In genomic region chr16:84303023-84303422, GRCh38 we compare ENCODE assay signal across 15 cellular contexts. TPM values are rescaled to one million over a fixed set of nuclear protein-coding genes. Genes with fewer than 3 reads are reported as not detected.
DNase-seq lines count a peak whose midpoint lies in the region; ATAC-seq and TF ChIP-seq lines count a peak whose summit lies in the region.
"Had no signal": no experiment of that assay in that cellular context is flagged by ENCODE, and none has a peak within 500 bp of the region (broad histone marks: within the 10 kb centered on the region; RNA-seq: fewer than 3 reads in every experiment).

No MANE protein-coding gene starts in this region.

- H3K4me1 ChIP-seq in mesenchymal stem cell (ENCODE audit: control insufficient read depth, insufficient read depth, low read depth, low read length) (no peaks in the 10 kb centered on the region), testis (peaks cover 7% of the 10 kb centered on the region)

- H3K27me3 ChIP-seq in mesenchymal stem cell (ENCODE audit: control insufficient read depth in 1 of 2, insufficient read depth in 1 of 2, low read length in 2 of 2) (peaks cover 81 to 89% of the 10 kb centered on the region in 2 experiments), testis (no peaks in the 10 kb centered on the region)

- peak overlapping the region; percentile 91 to 93 for H3K27ac ChIP-seq in coronary artery
- no peak overlapping the region for H3K27ac ChIP-seq in mesenchymal stem cell (ENCODE audit: low read length, poor library complexity, severe bottlenecking)
- peak overlapping the region; percentile 64 to 79 for H3K27ac ChIP-seq in testis

- no peaks in the 10 kb centered on the region for H3K79me1 ChIP-seq in mesenchymal stem cell (replicated peaks; ENCODE audit: low read length, poor library complexity, severe bottlenecking)

- no peaks in the 10 kb centered on the region for H3K36me3 ChIP-seq in mesenchymal stem cell (ENCODE audit: control insufficient read depth in 1 of 2, insufficient read depth in 2 of 2, low read depth in 1 of 2, low read length in 2 of 2)
- no peaks in the 10 kb centered on the region for H3K36me3 ChIP-seq in testis (ENCODE audit: low read depth, missing control alignments)

- no peak overlapping the region for H2BK5ac ChIP-seq in mesenchymal stem cell (ENCODE audit: low read depth, low read length, poor library complexity, severe bottlenecking)

- no peak overlapping the region for H2AK5ac ChIP-seq in mesenchymal stem cell (ENCODE audit: low read length, severe bottlenecking)

- H3K9ac ChIP-seq in mesenchymal stem cell (ENCODE audit: low read length): no peak overlapping the region

- H2BK12ac ChIP-seq in mesenchymal stem cell (ENCODE audit: low read length in 2 of 2): peak overlapping the region in 1 of 2 experiments; percentile 77

- no peak overlapping the region for H2BK120ac ChIP-seq in mesenchymal stem cell (ENCODE audit: low read depth, low read length)

- H3K9me3 ChIP-seq in mesenchymal stem cell (ENCODE audit: control insufficient read depth, low read length) (no peaks in the 10 kb centered on the region), testis (no peaks in the 10 kb centered on the region)

- no peak for TF ChIP-seq POLR2A in testis (IDR thresholded peaks at IDR 0.05)

- H3K4me3 ChIP-seq in coronary artery (peak overlapping the region; percentile 33), mesenchymal stem cell (ENCODE audit: insufficient read depth in 1 of 2, low read depth in 1 of 2, low read length in 2 of 2) (no peak overlapping the region), testis (no peak overlapping the region)

- H3K4me2 ChIP-seq in mesenchymal stem cell (ENCODE audit: low read length, poor library complexity, severe bottlenecking): no peak overlapping the region

- H4K8ac ChIP-seq in mesenchymal stem cell (ENCODE audit: low read length): no peak overlapping the region

- no peaks in the 10 kb centered on the region for H3K36me3 Mint-ChIP-seq in activated T-cell treated with anti-CD3 and anti-CD28 coated beads, Interleukin-2, amount 50 U/mL, for 4 hours (ENCODE audit: insufficient read depth)
- H3K36me3 Mint-ChIP-seq: activated naive CD8-positive, alpha-beta T cell treated with anti-CD3 and anti-CD28 coated beads for 36 hours; CD8-positive, alpha-beta T cell; stimulated activated effector memory CD8-positive, alpha-beta T cell treated with anti-CD3 and anti-CD28 coated beads, Interleukin-12 subunit alpha, Interleukin-12 subunit beta, amount 100 ng/mL, for 72 hours had no signal

- peak; percentile 28 for DNase-seq in GM03348 (ENCODE audit: low spot score)
- peak; percentile 91 for DNase-seq in coronary artery (ENCODE audit: low spot score)
- DNase-seq in mesenchymal stem cell: peak; percentile 16
- DNase-seq in testis: no peak
- DNase-seq in activated T-cell treated with anti-CD3 and anti-CD28 coated beads, Interleukin-2, amount 50 U/mL, for 4 hours: no peak
- no peak for DNase-seq in posterior vena cava (ENCODE audit: low spot score)
- DNase-seq in NCI-H345 (lab: John Stamatoyannopoulos, UW): no peak
- no peak for DNase-seq in omental fat pad (ENCODE audit: low spot score)
- DNase-seq: activated naive CD8-positive, alpha-beta T cell treated with anti-CD3 and anti-CD28 coated beads for 36 hours; CD8-positive, alpha-beta T cell; NCI-H1436; SHP77 treated with DMSO at 0.1 percent for 48 hours had no signal

- H2AFZ ChIP-seq in mesenchymal stem cell (ENCODE audit: low read depth, low read length): no peak overlapping the region

- no peak overlapping the region for H3K18ac ChIP-seq in mesenchymal stem cell (ENCODE audit: low read depth in 1 of 2, low read length in 2 of 2)

- H3K14ac ChIP-seq in mesenchymal stem cell (ENCODE audit: low read length in 2 of 2): no peak overlapping the region

- intact Hi-C loops in testis (cut with DNase I; ENCODE audit: low total_unique reads) (no loop called here), posterior vena cava (cut with DNase I) (no loop called here)

- H3K4me1 Mint-ChIP-seq in activated T-cell treated with anti-CD3 and anti-CD28 coated beads, Interleukin-2, amount 50 U/mL, for 4 hours (ENCODE audit: low read depth): no peaks in the 10 kb centered on the region
- H3K4me1 Mint-ChIP-seq: activated naive CD8-positive, alpha-beta T cell treated with anti-CD3 and anti-CD28 coated beads for 36 hours; stimulated activated effector memory CD8-positive, alpha-beta T cell treated with anti-CD3 and anti-CD28 coated beads, Interleukin-12 subunit alpha, Interleukin-12 subunit beta, amount 100 ng/mL, for 72 hours had no signal

- H3K27me3 Mint-ChIP-seq in activated T-cell treated with anti-CD3 and anti-CD28 coated beads, Interleukin-2, amount 50 U/mL, for 4 hours (ENCODE audit: low read depth): peaks cover 15% of the 10 kb centered on the region

- WGBS in mesenchymal stem cell: 78% methylated on average over 8 of the region's 8 CpGs
- 45 to 56% methylated on average over 8 of the region's 8 CpGs for whole genome bisulfite sequencing in testis, 2 donors

- no peaks in the 10 kb centered on the region for H3K9me3 Mint-ChIP-seq in activated T-cell treated with anti-CD3 and anti-CD28 coated beads, Interleukin-2, amount 50 U/mL, for 4 hours
- H3K9me3 Mint-ChIP-seq: activated naive CD8-positive, alpha-beta T cell treated with anti-CD3 and anti-CD28 coated beads for 36 hours; CD8-positive, alpha-beta T cell; dendritic cell treated with granulocyte-macrophage colony-stimulating factor and Interleukin-4, amounts not matched to agents 40 ng/mL and 50 ng/mL, for 4 days; stimulated activated effector memory CD8-positive, alpha-beta T cell treated with anti-CD3 and anti-CD28 coated beads, Interleukin-12 subunit alpha, Interleukin-12 subunit beta, amount 100 ng/mL, for 72 hours had no signal

- ATAC-seq in activated T-cell treated with anti-CD3 and anti-CD28 coated beads, Interleukin-2, amount 50 U/mL, for 4 hours: no peak
- no peak for ATAC-seq in omental fat pad (ENCODE audit: low FRiP score)
- ATAC-seq: CD8-positive, alpha-beta T cell; stimulated activated effector memory CD8-positive, alpha-beta T cell treated with anti-CD3 and anti-CD28 coated beads, Interleukin-12 subunit alpha, Interleukin-12 subunit beta, amount 100 ng/mL, for 72 hours had no signal

- no peak overlapping the region for H2BK15ac ChIP-seq in mesenchymal stem cell (ENCODE audit: low read depth, poor library complexity, severe bottlenecking)

- TF ChIP-seq CTCF in coronary artery (IDR thresholded peaks at IDR 0.05) (no peak), testis (IDR thresholded peaks at IDR 0.05) (no peak), omental fat pad (IDR thresholded peaks at IDR 0.05) (no peak)

- no peak overlapping the region for H4K91ac ChIP-seq in mesenchymal stem cell (ENCODE audit: low read length)

- H3K4ac ChIP-seq in mesenchymal stem cell (ENCODE audit: low read depth in 1 of 2, low read length in 2 of 2): no peak overlapping the region

- H3K23ac ChIP-seq in mesenchymal stem cell (ENCODE audit: low read length in 2 of 2): no peak overlapping the region

- no peak overlapping the region for H3K4me3 Mint-ChIP-seq in activated T-cell treated with anti-CD3 and anti-CD28 coated beads, Interleukin-2, amount 50 U/mL, for 4 hours
- H3K4me3 Mint-ChIP-seq: activated naive CD8-positive, alpha-beta T cell treated with anti-CD3 and anti-CD28 coated beads for 36 hours; CD8-positive, alpha-beta T cell; dendritic cell treated with granulocyte-macrophage colony-stimulating factor and Interleukin-4, amounts not matched to agents 40 ng/mL and 50 ng/mL, for 4 days; stimulated activated effector memory CD8-positive, alpha-beta T cell treated with anti-CD3 and anti-CD28 coated beads, Interleukin-12 subunit alpha, Interleukin-12 subunit beta, amount 100 ng/mL, for 72 hours had no signal

RNA-seq across cellular contexts. Expression of gene WFDC1, which starts 8.3 kb away (rescaled TPM):
- 3.7 TPM for polyA plus RNA-seq in mesenchymal stem cell (2013, experiment 1 of 2)
- 4.0 TPM for polyA plus RNA-seq in mesenchymal stem cell (2013, experiment 2 of 2)
- total RNA-seq in testis (10 to 100 TPM; 18.9 to 23.5 TPM), posterior vena cava (10 to 100 TPM; 48.7 to 93.6 TPM), omental fat pad (1 to 10 TPM in 3 of 4 donors, under 1 TPM in 1; 0.36 to 4.7 (median 2.5) TPM)
- polyA plus RNA-seq in testis (ENCODE audit: insufficient read depth, low read depth, low replicate concordance): 16.4 TPM
- not detected for total RNA-seq in activated T-cell treated with anti-CD3 and anti-CD28 coated beads, Interleukin-2, amount 50 U/mL, for 4 hours
- total RNA-seq: activated naive CD8-positive, alpha-beta T cell treated with anti-CD3 and anti-CD28 coated beads for 36 hours; CD8-positive, alpha-beta T cell had no signal
- polyA plus RNA-seq: keratinocyte had no signal

Comparison
In these comparisons a context has a peak if more than half of its experiments do, and no peak if none do; other contexts are left out.
1. DNase-seq: peak in GM03348 (single experiment), coronary artery (single experiment) and mesenchymal stem cell (single experiment); none in testis (single experiment), activated T-cell treated with anti-CD3 and anti-CD28 coated beads, Interleukin-2, amount 50 U/mL, for 4 hours (single experiment), posterior vena cava (single experiment), NCI-H345 (single experiment) and omental fat pad (single experiment).